ENCODE assay signal across 1 cellular context in the genomic region with DNA sequence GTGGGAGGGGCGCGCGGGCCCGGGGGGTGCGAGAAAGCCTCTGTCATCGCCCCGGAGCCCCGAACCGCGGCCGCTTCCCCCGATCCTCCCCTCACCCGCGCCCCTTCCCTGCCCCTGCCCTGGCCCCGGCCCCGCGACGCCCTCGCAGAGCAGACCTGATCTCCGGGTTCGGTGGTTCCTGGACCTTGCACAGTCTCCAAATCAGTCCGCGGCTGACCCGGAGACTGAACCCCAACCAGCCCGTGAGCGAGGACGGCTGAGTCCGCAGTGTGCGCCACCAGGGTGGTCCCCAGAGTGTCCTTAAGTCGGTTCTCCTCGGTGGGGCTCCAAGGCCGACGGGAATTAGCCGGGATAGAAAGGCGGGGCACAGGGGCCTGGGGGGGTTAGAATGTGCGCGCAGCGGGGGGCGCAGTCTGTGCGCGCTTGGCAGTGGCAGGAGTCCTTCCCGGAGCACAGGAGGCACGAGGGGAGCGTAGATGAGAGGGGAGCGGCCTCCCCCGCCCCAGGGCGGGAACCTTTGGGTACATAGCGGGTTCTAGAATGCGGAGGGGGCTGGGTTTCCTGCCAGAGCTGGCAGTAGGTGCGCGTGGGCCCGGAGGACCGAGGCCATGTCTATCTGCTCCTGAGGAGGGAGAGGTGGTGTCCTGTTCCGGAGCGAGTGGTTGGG.
TF ChIP-seq lines count a peak whose summit lies in the region.

No MANE protein-coding gene starts in this region.

TF ChIP-seq in liver, 16 proteins besides CTCF, POLR2A, EP300 and RAD21 (continued from another document):
- TF ChIP-seq, protein P1, sequence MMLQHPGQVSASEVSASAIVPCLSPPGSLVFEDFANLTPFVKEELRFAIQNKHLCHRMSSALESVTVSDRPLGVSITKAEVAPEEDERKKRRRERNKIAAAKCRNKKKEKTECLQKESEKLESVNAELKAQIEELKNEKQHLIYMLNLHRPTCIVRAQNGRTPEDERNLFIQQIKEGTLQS (IDR thresholded peaks at IDR 0.05), result no peak
- TF ChIP-seq RXRA (IDR thresholded peaks at IDR 0.05) (no peak), TAF1 (conservative IDR thresholded peaks at IDR 0.05) (no peak), SP1 (IDR thresholded peaks at IDR 0.05) (no peak), GABPA (IDR thresholded peaks at IDR 0.05 in 1 of 2, conservative IDR thresholded peaks at IDR 0.05 in 1 of 2) (no peak), NR2F2 (IDR thresholded peaks at IDR 0.05) (no peak)
